14 cellular contexts compared by ENCODE assay signal in the genomic region with DNA sequence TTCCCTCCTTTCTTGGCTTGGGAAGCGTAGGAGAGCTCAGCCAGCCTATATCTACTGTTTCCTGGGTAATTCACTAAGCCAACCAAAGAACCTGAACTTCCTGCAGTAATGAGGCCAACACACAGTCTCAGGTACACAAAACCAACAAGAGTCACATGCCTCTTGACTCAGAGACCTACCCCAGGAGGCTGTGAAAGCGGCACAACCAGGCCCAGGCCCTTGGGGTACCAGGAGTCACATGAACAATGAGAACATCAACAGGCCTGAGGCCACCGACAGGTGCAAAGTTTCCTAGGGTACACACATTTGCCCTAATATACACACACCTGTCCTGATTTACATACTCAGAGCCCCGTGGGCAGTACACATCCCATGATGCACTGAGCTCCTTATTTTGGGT. TPM values are rescaled to one million over a fixed set of nuclear protein-coding genes. Genes with fewer than 3 reads are reported as not detected.
DNase-seq lines count a peak whose midpoint lies in the region; FAIRE-seq and TF ChIP-seq lines count a peak whose summit lies in the region.
"Had no signal": no experiment of that assay in that cellular context is flagged by ENCODE, and none has a peak within 500 bp of the region (broad histone marks: within the 10 kb centered on the region; RNA-seq: fewer than 3 reads in every experiment).

No MANE protein-coding gene starts in this region.

- TF ChIP-seq CTCF in bronchial epithelial cell (IDR thresholded peaks at IDR 0.05; ENCODE audit: insufficient read depth, low read length, severe bottlenecking) (no peak), progenitor cell of endocrine pancreas (IDR thresholded peaks at IDR 0.05; ENCODE audit: unreplicated experiment) (no peak)

- H3K36me3 Mint-ChIP-seq in progenitor cell of endocrine pancreas (ENCODE audit: insufficient read depth), result no peaks in the 10 kb centered on the region
- H3K36me3 Mint-ChIP-seq: T-cell had no signal

- peak overlapping the region; percentile 25 to 67 for H3K27ac ChIP-seq in small intestine (ENCODE audit: low read depth in 1 of 2, low read length in 1 of 2)
- H3K27ac ChIP-seq: parathyroid adenoma had no signal

- peaks cover 5% of the 10 kb centered on the region for H3K27me3 Mint-ChIP-seq in progenitor cell of endocrine pancreas
- H3K27me3 Mint-ChIP-seq: T-cell had no signal

- H3K9me3 Mint-ChIP-seq in progenitor cell of endocrine pancreas (ENCODE audit: low read depth), result no peaks in the 10 kb centered on the region
- H3K9me3 Mint-ChIP-seq: T-cell had no signal

- H3K36me3 ChIP-seq in bronchial epithelial cell (ENCODE audit: control insufficient read depth, insufficient read depth, low read length), result no peaks in the 10 kb centered on the region
- no peaks in the 10 kb centered on the region for H3K36me3 ChIP-seq in small intestine (ENCODE audit: control insufficient read depth in 2 of 2, insufficient read depth in 2 of 2, low read length in 2 of 2)

- H3K4me3 ChIP-seq in bronchial epithelial cell (ENCODE audit: low read depth, low read length) (no peak overlapping the region), small intestine (ENCODE audit: low read depth in 1 of 2, low read length in 2 of 2) (no peak overlapping the region)

- H3K4me1 Mint-ChIP-seq in progenitor cell of endocrine pancreas (ENCODE audit: low read depth), result peaks cover 6% of the 10 kb centered on the region
- H3K4me1 Mint-ChIP-seq: T-cell had no signal

- H3K27me3 ChIP-seq in bronchial epithelial cell (ENCODE audit: control insufficient read depth, insufficient read depth, low read length) (no peaks in the 10 kb centered on the region), small intestine (ENCODE audit: control insufficient read depth in 2 of 2, insufficient read depth in 2 of 2, low read length in 2 of 2) (no peaks in the 10 kb centered on the region)

- H3K4me3 Mint-ChIP-seq in progenitor cell of endocrine pancreas (ENCODE audit: low read depth), result no peak overlapping the region
- H3K4me3 Mint-ChIP-seq: T-cell had no signal

- H3K27ac Mint-ChIP-seq in progenitor cell of endocrine pancreas, result no peak overlapping the region
- H3K27ac Mint-ChIP-seq: T-cell had no signal

- WGBS in small intestine, 3 donors, result 7 to 46% (median 28%) methylated on average over 4 of the region's 4 CpGs

- H3K9me3 ChIP-seq in small intestine (ENCODE audit: control insufficient read depth, low read depth), result no peaks in the 10 kb centered on the region

- DNase-seq in SIG-M5 treated with dmso at 0.1 percent for 504 hours (lab: John Stamatoyannopoulos, UW; ENCODE audit: unreplicated experiment), result peak; percentile 37
- DNase-seq in SIG-M5 (lab: John Stamatoyannopoulos, UW), result no peak
- DNase-seq in NCI-H2107 (lab: John Stamatoyannopoulos, UW), result peak; percentile 45
- DNase-seq in bronchial epithelial cell (ENCODE audit: low read depth), result peak; percentile 55
- DNase-seq in small intestine, result peak; percentile 47
- no peak for DNase-seq in progenitor cell of endocrine pancreas (ENCODE audit: low spot score, unreplicated experiment)
- DNase-seq in HK-2 (ENCODE audit: unreplicated experiment), result no peak
- no peak for DNase-seq in NCI-H187 treated with DMSO at 0.1 percent for 48 hours (lab: John Stamatoyannopoulos, UW)
- DNase-seq: activated CD4-positive, alpha-beta T cell treated with anti-CD3 and anti-CD28 coated beads, Interleukin-2, amount 50 U/mL, for 1 hour; activated gamma-delta T cell; mesenchymal stem cell; stimulated activated CD4-positive, alpha-beta T cell treated with anti-CD3 and anti-CD28 coated beads, Interleukin-15, amount 100 ng/mL, for 24 hours; T-cell had no signal

- FAIRE-seq in bronchial epithelial cell (lab: Jason Lieb, UNC) (no peak), small intestine (lab: Jason Lieb, UNC) (no peak)

- peaks cover 0 to 2% of the 10 kb centered on the region in 2 donors for H3K4me1 ChIP-seq in small intestine (ENCODE audit: control insufficient read depth in 2 of 2, insufficient read depth in 1 of 2, low read depth in 1 of 2, low read length in 1 of 2)
- H3K4me1 ChIP-seq: parathyroid adenoma had no signal

RNA-seq across cellular contexts. Expression of a gene that starts 11.4 kb away (rescaled TPM):
- total RNA-seq in bronchial epithelial cell, result 41.1 and 70.4 TPM in 2 replicates
- polyA plus RNA-seq in small intestine, result 10 to 100 TPM in 1 of 3 donors, 1 to 10 TPM in 2; 1.8 to 14.3 (median 3.2) TPM
- total RNA-seq in progenitor cell of endocrine pancreas, result 36.8 TPM in 2 replicates

RNA-seq across cellular contexts. Expression of a gene that starts 32.3 kb away (rescaled TPM):
- total RNA-seq in bronchial epithelial cell (34.2 and 38.3 TPM in 2 replicates), progenitor cell of endocrine pancreas (36.9 and 37.0 TPM in 2 replicates)
- polyA plus RNA-seq in small intestine, result 10 to 100 TPM in 1 of 3 donors, 1 to 10 TPM in 2; 7.4 to 14.4 (median 8.1) TPM

RNA-seq across cellular contexts. Expression of a gene that starts 34.5 kb away (rescaled TPM):
- 47.9 and 53.4 TPM in 2 replicates for total RNA-seq in bronchial epithelial cell
- polyA plus RNA-seq in small intestine, result 10 to 100 TPM in 2 of 3 donors, 1 to 10 TPM in 1; 4.5 to 19.0 (median 11.3) TPM
- 23.4 and 28.4 TPM in 2 replicates for total RNA-seq in progenitor cell of endocrine pancreas

Comparison
In these comparisons a context has a peak if more than half of its experiments do, and no peak if none do; other contexts are left out.
1. DNase-seq: peak in SIG-M5 treated with dmso at 0.1 percent for 504 hours (single experiment), NCI-H2107 (single experiment), bronchial epithelial cell (single experiment) and small intestine (single experiment); none in SIG-M5 (single experiment), progenitor cell of endocrine pancreas (single experiment), HK-2 (single experiment) and NCI-H187 treated with DMSO at 0.1 percent for 48 hours (single experiment).